ENCODE assay signal across 16 cellular contexts in the genomic region with DNA sequence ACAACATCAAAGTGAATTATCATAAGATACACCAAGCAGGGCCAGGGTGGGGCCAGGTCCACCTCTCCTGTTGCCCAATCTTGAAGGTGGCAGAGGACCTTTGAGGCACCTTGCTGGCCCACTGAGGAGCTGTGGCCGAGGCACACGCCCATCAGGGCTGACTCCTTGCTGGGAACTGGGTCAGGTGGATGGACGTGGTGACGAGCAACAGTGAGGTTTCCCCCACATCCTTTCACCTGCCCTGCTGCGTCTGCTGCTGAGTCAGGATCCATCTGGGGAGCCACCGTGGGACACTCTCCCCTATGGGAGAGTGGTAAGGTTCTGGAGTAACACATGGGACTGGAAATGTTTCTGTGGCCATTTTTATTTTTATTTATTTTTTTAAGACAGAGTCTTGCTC. TPM values are rescaled to one million over a fixed set of nuclear protein-coding genes. Genes with fewer than 3 reads are reported as not detected.
DNase-seq lines count a peak whose midpoint lies in the region; ATAC-seq and TF ChIP-seq lines count a peak whose summit lies in the region.
"Had no signal": no experiment of that assay in that cellular context is flagged by ENCODE, and none has a peak within 500 bp of the region (broad histone marks: within the 10 kb centered on the region; RNA-seq: fewer than 3 reads in every experiment).

No MANE protein-coding gene starts in this region.

- DNase-seq in stimulated activated naive CD4-positive, alpha-beta T cell treated with Interleukin-2 at 50 U/mL for 16 hours (lab: John Stamatoyannopoulos, UW): peak; percentile 34
- DNase-seq in stimulated activated naive CD4-positive, alpha-beta T cell (lab: John Stamatoyannopoulos, UW): no peak
- DNase-seq in activated CD4-positive, alpha-beta memory T cell treated with anti-CD3 and anti-CD28 coated beads, Interleukin-2, amount 10 ng/mL, durations not matched to agents 7 days and 5 days: peak; percentile 80
- peak; percentile 39 to 67 (median 52) for DNase-seq in effector memory CD4-positive, alpha-beta T cell
- DNase-seq in neural progenitor cell (ENCODE audit: low spot score) (no peak), Caco-2 (no peak), stomach (no peak)
- DNase-seq: body of pancreas, DMS79 treated with DMSO at 0.1 percent for 48 hours, lower lobe of right lung, NCI-H2029 treated with DMSO at 0.1 percent for 48 hours, NCI-H748 treated with DMSO at 0.1 percent for 48 hours, T1000 had no signal

- POLR2A ChIA-PET in activated CD4-positive, alpha-beta memory T cell treated with anti-CD3 and anti-CD28 coated beads, Interleukin-2, amount 10 ng/mL, durations not matched to agents 7 days and 5 days (lab: Charles Lee): interaction anchor here (1.0 to 9.4 kb wide), 14 partner anchors 9 to 191 kb away, joined by 3 to 157 read pairs (median 20); partner anchors contain the start of genes BLM, FES, FURIN and HDDC3
- POLR2A ChIA-PET in Caco-2 (lab: Charles Lee): no interaction called here

- no peak overlapping the region for H3K9ac ChIP-seq in neural progenitor cell

- H3K27me3 ChIP-seq in effector memory CD4-positive, alpha-beta T cell (replicated peaks; ENCODE audit: control insufficient read depth, insufficient read depth, low read length, poor library complexity, severe bottlenecking): no peaks in the 10 kb centered on the region
- H3K27me3 ChIP-seq in neural progenitor cell (no peaks in the 10 kb centered on the region), Caco-2 (replicated peaks; ENCODE audit: control insufficient read depth, insufficient read depth, low read length) (no peaks in the 10 kb centered on the region), stomach (no peaks in the 10 kb centered on the region)
- H3K27me3 ChIP-seq: body of pancreas had no signal

- intact Hi-C loops in Caco-2 (cut with micrococcal nuclease; ENCODE audit: unreplicated experiment): no loop called here
- intact Hi-C loops in stomach (cut with DNase I; ENCODE audit: low total_unique reads): no loop called here

- 73 to 86% (median 86%) methylated on average over 6 of the region's 6 CpGs for WGBS in stomach, 5 donors

- no peak for TF ChIP-seq EP300 in stomach (IDR thresholded peaks at IDR 0.05)

- ATAC-seq in HG03354 (IDR thresholded peaks at IDR 0.05; ENCODE audit: poor library complexity, severe bottlenecking, unreplicated experiment): no peak
- ATAC-seq: HCT116, lower lobe of right lung had no signal

- H3K27me3 Mint-ChIP-seq in activated CD4-positive, alpha-beta memory T cell treated with anti-CD3 and anti-CD28 coated beads, Interleukin-2, amount 10 ng/mL, durations not matched to agents 7 days and 5 days: no peaks in the 10 kb centered on the region
- H3K27me3 Mint-ChIP-seq in neural progenitor cell (ENCODE audit: insufficient read depth, low read depth): peaks cover 6% of the 10 kb centered on the region
- H3K27me3 Mint-ChIP-seq in Caco-2 (ENCODE audit: insufficient read depth, unreplicated experiment): no peaks in the 10 kb centered on the region

- peak overlapping the region; percentile 25 for H3K27ac ChIP-seq in effector memory CD4-positive, alpha-beta T cell (ENCODE audit: insufficient read depth, low read length, poor library complexity, severe bottlenecking)
- no peak overlapping the region for H3K27ac ChIP-seq in neural progenitor cell
- H3K27ac ChIP-seq in stomach: no peak overlapping the region
- H3K27ac ChIP-seq: body of pancreas, lower lobe of right lung had no signal

- H3K4me2 ChIP-seq in neural progenitor cell: no peak overlapping the region

- H3F3A ChIP-seq in neural progenitor cell (ENCODE audit: low read depth): no peaks in the 10 kb centered on the region

- CTCF ChIA-PET in activated CD4-positive, alpha-beta memory T cell treated with anti-CD3 and anti-CD28 coated beads, Interleukin-2, amount 10 ng/mL, durations not matched to agents 7 days and 5 days (lab: Charles Lee): interaction anchor here (0.8 to 2.6 kb wide), 10 partner anchors 9 to 202 kb away, joined by 3 to 20 read pairs (median 7); partner anchors contain the start of genes BLM and HDDC3
- CTCF ChIA-PET in Caco-2 (lab: Charles Lee): no interaction called here

- BruUV-seq in Caco-2 (replicated peaks; lab: Mats Ljungman, UMichigan): no TSS peak

- TF ChIP-seq CTCF in neural progenitor cell (IDR thresholded peaks at IDR 0.05) (no peak), Caco-2 (IDR thresholded peaks at IDR 0.05; ENCODE audit: insufficient read depth in 1 of 2, low read depth in 1 of 2, low read length in 1 of 2, severe bottlenecking in 1 of 2, unreplicated experiment in 1 of 2) (no peak), stomach (IDR thresholded peaks at IDR 0.05) (no peak)

- H4K20me1 ChIP-seq in neural progenitor cell (ENCODE audit: low read depth): no peaks in the 10 kb centered on the region

- peaks cover 38% of the 10 kb centered on the region for H3K4me1 ChIP-seq in effector memory CD4-positive, alpha-beta T cell (ENCODE audit: control insufficient read depth, insufficient read depth, low read length, poor library complexity, severe bottlenecking)
- H3K4me1 ChIP-seq in neural progenitor cell: no peaks in the 10 kb centered on the region
- peaks cover 6% of the 10 kb centered on the region; the same call in 1 of the 2 replicates for H3K4me1 ChIP-seq in Caco-2
- H3K4me1 ChIP-seq in stomach: peaks cover 0 to 6% (median 0%) of the 10 kb centered on the region in 4 donors
- H3K4me1 ChIP-seq: body of pancreas had no signal

- H3K27ac Mint-ChIP-seq in activated CD4-positive, alpha-beta memory T cell treated with anti-CD3 and anti-CD28 coated beads, Interleukin-2, amount 10 ng/mL, durations not matched to agents 7 days and 5 days: peak overlapping the region; percentile 91
- H3K27ac Mint-ChIP-seq in neural progenitor cell (no peak overlapping the region), Caco-2 (ENCODE audit: unreplicated experiment) (no peak overlapping the region)

- no peak overlapping the region for H3K4me3 ChIP-seq in effector memory CD4-positive, alpha-beta T cell (ENCODE audit: insufficient read depth, low read depth, low read length, poor library complexity, severe bottlenecking)
- H3K4me3 ChIP-seq in neural progenitor cell (no peak overlapping the region), Caco-2 (ENCODE audit: low read depth, low read length) (no peak overlapping the region), stomach (no peak overlapping the region)
- H3K4me3 ChIP-seq: body of pancreas, lower lobe of right lung had no signal

- peak overlapping the region; percentile 63 for H3K4me3 Mint-ChIP-seq in activated CD4-positive, alpha-beta memory T cell treated with anti-CD3 and anti-CD28 coated beads, Interleukin-2, amount 10 ng/mL, durations not matched to agents 7 days and 5 days
- no peak overlapping the region for H3K4me3 Mint-ChIP-seq in neural progenitor cell
- H3K4me3 Mint-ChIP-seq in Caco-2 (ENCODE audit: unreplicated experiment): no peak overlapping the region

- H3K9me3 Mint-ChIP-seq in activated CD4-positive, alpha-beta memory T cell treated with anti-CD3 and anti-CD28 coated beads, Interleukin-2, amount 10 ng/mL, durations not matched to agents 7 days and 5 days: peaks cover 4% of the 10 kb centered on the region
- H3K9me3 Mint-ChIP-seq in neural progenitor cell: no peaks in the 10 kb centered on the region
- H3K9me3 Mint-ChIP-seq in Caco-2 (ENCODE audit: unreplicated experiment): no peaks in the 10 kb centered on the region

- H3K36me3 Mint-ChIP-seq in activated CD4-positive, alpha-beta memory T cell treated with anti-CD3 and anti-CD28 coated beads, Interleukin-2, amount 10 ng/mL, durations not matched to agents 7 days and 5 days (ENCODE audit: low read depth): peaks cover 28% of the 10 kb centered on the region
- H3K36me3 Mint-ChIP-seq in neural progenitor cell (no peaks in the 10 kb centered on the region), Caco-2 (ENCODE audit: insufficient read depth, unreplicated experiment) (no peaks in the 10 kb centered on the region)

- no peaks in the 10 kb centered on the region for H3K79me2 ChIP-seq in neural progenitor cell (ENCODE audit: low read depth)

- no peak overlapping the region for H2AFZ ChIP-seq in neural progenitor cell (replicated peaks)

- TF ChIP-seq POLR2A in stomach (IDR thresholded peaks at IDR 0.05): no peak

- no peaks in the 10 kb centered on the region for H3K9me3 ChIP-seq in effector memory CD4-positive, alpha-beta T cell (ENCODE audit: control insufficient read depth, low read length)
- no peaks in the 10 kb centered on the region for H3K9me3 ChIP-seq in neural progenitor cell (ENCODE audit: low read depth)
- no peaks in the 10 kb centered on the region for H3K9me3 ChIP-seq in Caco-2
- no peaks in the 10 kb centered on the region for H3K9me3 ChIP-seq in stomach
- H3K9me3 ChIP-seq: body of pancreas, lower lobe of right lung had no signal

- no peaks in the 10 kb centered on the region for H3K36me3 ChIP-seq in effector memory CD4-positive, alpha-beta T cell (ENCODE audit: control insufficient read depth, insufficient read depth, low read length)
- H3K36me3 ChIP-seq in neural progenitor cell (no peaks in the 10 kb centered on the region), Caco-2 (ENCODE audit: control insufficient read depth, insufficient read depth, low read length) (no peaks in the 10 kb centered on the region), stomach (no peaks in the 10 kb centered on the region)
- H3K36me3 ChIP-seq: lower lobe of right lung had no signal

- H3K4me1 Mint-ChIP-seq in activated CD4-positive, alpha-beta memory T cell treated with anti-CD3 and anti-CD28 coated beads, Interleukin-2, amount 10 ng/mL, durations not matched to agents 7 days and 5 days: peaks cover 77% of the 10 kb centered on the region
- H3K4me1 Mint-ChIP-seq in neural progenitor cell: peaks cover 4% of the 10 kb centered on the region
- no peaks in the 10 kb centered on the region for H3K4me1 Mint-ChIP-seq in Caco-2 (ENCODE audit: low read depth, unreplicated experiment)

RNA-seq across cellular contexts. Expression of gene FURIN, which starts 17.3 kb away (rescaled TPM):
- 100 to 1,000 TPM; 550 to 553 TPM for total RNA-seq in activated CD4-positive, alpha-beta memory T cell treated with anti-CD3 and anti-CD28 coated beads, Interleukin-2, amount 10 ng/mL, durations not matched to agents 7 days and 5 days
- total RNA-seq in neural progenitor cell (ENCODE audit: low replicate concordance): 8.3 and 18.8 TPM in 2 replicates
- total RNA-seq in Caco-2 (2022): 41.5 and 43.0 TPM in 2 replicates
- 10 to 100 TPM; 32.7 to 81.1 (median 56.4) TPM for total RNA-seq in stomach
- 10 to 100 TPM; 13.7 to 26.3 (median 21.0) TPM for polyA plus RNA-seq in stomach

RNA-seq across cellular contexts. Expression of gene FES, which starts 33.2 kb away (rescaled TPM):
- 10 to 100 TPM; 31.2 to 32.4 TPM for total RNA-seq in activated CD4-positive, alpha-beta memory T cell treated with anti-CD3 and anti-CD28 coated beads, Interleukin-2, amount 10 ng/mL, durations not matched to agents 7 days and 5 days
- total RNA-seq in neural progenitor cell (ENCODE audit: low replicate concordance) (11.7 and 14.1 TPM in 2 replicates), Caco-2 (2022) (1.7 and 1.8 TPM in 2 replicates), stomach (10 to 100 TPM; 13.8 to 49.1 (median 25.1) TPM)
- polyA plus RNA-seq in stomach: 10 to 100 TPM in 1 of 3 donors, 1 to 10 TPM in 2; 8.0 to 11.8 (median 8.9) TPM
- total RNA-seq: M059J had no signal

RNA-seq across cellular contexts. Expression of gene MAN2A2, which starts 52.0 kb away (rescaled TPM):
- total RNA-seq in activated CD4-positive, alpha-beta memory T cell treated with anti-CD3 and anti-CD28 coated beads, Interleukin-2, amount 10 ng/mL, durations not matched to agents 7 days and 5 days: 100 to 1,000 TPM; 132 to 133 TPM
- total RNA-seq in neural progenitor cell (ENCODE audit: low replicate concordance) (7.0 and 15.3 TPM in 2 replicates), Caco-2 (2022) (64.9 and 69.8 TPM in 2 replicates), stomach (100 to 1,000 TPM in 3 of 5 donors, 10 to 100 TPM in 2; 30.5 to 286 (median 201) TPM)
- polyA plus RNA-seq in stomach: 10 to 100 TPM in 2 of 3 donors, 1 to 10 TPM in 1; 2.9 to 16.4 (median 16.0) TPM

Comparison
In these comparisons a context has a peak if more than half of its experiments do, and no peak if none do; other contexts are left out.
1. DNase-seq: peak in stimulated activated naive CD4-positive, alpha-beta T cell treated with Interleukin-2 at 50 U/mL for 16 hours (single experiment), activated CD4-positive, alpha-beta memory T cell treated with anti-CD3 and anti-CD28 coated beads, Interleukin-2, amount 10 ng/mL, durations not matched to agents 7 days and 5 days (single experiment) and effector memory CD4-positive, alpha-beta T cell (3 of 3); none in stimulated activated naive CD4-positive, alpha-beta T cell (0 of 6), neural progenitor cell (single experiment), Caco-2 (0 of 2) and stomach (single experiment).
2. RNA of gene FURIN, which starts 17.3 kb away (total RNA-seq): 550 to 553 TPM in activated CD4-positive, alpha-beta memory T cell treated with anti-CD3 and anti-CD28 coated beads, Interleukin-2, amount 10 ng/mL, durations not matched to agents 7 days and 5 days; 32.7 to 81.1 TPM in stomach, 41.5 to 43.0 TPM in Caco-2 and 8.3 to 18.8 TPM in neural progenitor cell; every median in the first group is over 4 times any median in the second.